8 cellular contexts compared by ENCODE assay signal in the genomic region with DNA sequence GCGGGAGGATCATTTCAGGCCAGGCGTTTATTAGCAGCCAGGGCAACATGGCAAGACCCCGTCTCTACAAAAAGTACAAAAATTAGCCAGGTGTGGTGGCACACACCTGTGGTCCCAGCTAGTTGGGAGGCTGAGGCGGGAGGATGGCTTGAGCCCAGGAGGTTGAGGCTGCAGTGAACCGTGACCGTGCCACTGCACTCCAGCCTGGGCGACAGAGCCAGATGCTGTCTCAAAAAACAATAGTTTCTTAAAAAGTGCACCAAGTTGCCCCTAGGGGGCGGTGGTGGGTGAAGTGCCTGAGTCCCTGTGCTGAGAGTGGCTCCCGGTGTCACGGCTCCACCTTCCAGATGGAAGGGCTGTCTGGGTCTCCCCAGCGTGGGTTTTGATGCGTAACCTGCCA.
DNase-seq lines count a peak whose midpoint lies in the region; ATAC-seq and TF ChIP-seq lines count a peak whose summit lies in the region.
"Not testable (repeated sequence)": the region's sequence is repeated elsewhere in the genome, so short reads cannot be mapped to it uniquely, and the experiment has no call there.

No MANE protein-coding gene starts in this region.

- not testable (repeated sequence) for BruUV-seq in Caco-2 (replicated peaks; lab: Mats Ljungman, UMichigan)

- H3K27ac ChIP-seq in adrenal gland (peak overlapping the region in 3 of 5 donors; percentile 40 to 57 (median 57)), cardiac muscle cell (peak overlapping the region; percentile 72)
- not testable (repeated sequence) for H3K27ac ChIP-seq in neural progenitor cell

- not testable (repeated sequence) for H3K9me3 ChIP-seq in Caco-2; adrenal gland (replicated peaks in 1 of 3); cardiac muscle cell (ENCODE audit: low read depth); neural progenitor cell (ENCODE audit: low read depth)

- DNase-seq in Caco-2 (peak; percentile 61 to 73), HuH-7 (ENCODE audit: low spot score) (peak; percentile 69), NOMO-1 treated with DMSO at 0.1 percent for 48 hours (lab: John Stamatoyannopoulos, UW; ENCODE audit: unreplicated experiment) (peak; percentile 24), adrenal gland (peak in 6 of 7 donors; percentile 57 to 85 (median 74)), cardiac muscle cell (ENCODE audit: low read depth in 1 of 2, low spot score in 1 of 2) (peak; percentile 58 to 66), neural progenitor cell (ENCODE audit: low spot score) (peak; percentile 84)
- peak; percentile 36 for DNase-seq in stimulated activated CD8-positive, alpha-beta memory T cell treated with anti-CD3 and anti-CD28 coated beads, Interleukin-7, amount 100 ng/mL, for 24 hours (ENCODE audit: low read depth)

- H3K4me1 ChIP-seq in Caco-2: not testable (repeated sequence)
- H3K4me1 ChIP-seq in adrenal gland (replicated peaks in 1 of 2) (peaks cover 8 to 28% of the 10 kb centered on the region in 2 donors), cardiac muscle cell (ENCODE audit: low read depth) (peaks cover 12% of the 10 kb centered on the region), neural progenitor cell (peaks cover 15% of the 10 kb centered on the region)

- intact Hi-C loops in Caco-2 (cut with micrococcal nuclease; ENCODE audit: unreplicated experiment): not testable (repeated sequence)
- intact Hi-C loops in adrenal gland (cut with DNase I): loop anchor here in 1 of 2 donors (5.0 to 10.0 kb wide), 2 partner anchors 55 to 162 kb away; partner anchors contain the start of gene PLIN3

- not testable (repeated sequence) for H3K36me3 Mint-ChIP-seq in Caco-2 (ENCODE audit: insufficient read depth, unreplicated experiment); neural progenitor cell

- TF ChIP-seq POLR2A in adrenal gland (IDR thresholded peaks at IDR 0.05): not testable (repeated sequence)

- not testable (repeated sequence) for H3K4me3 Mint-ChIP-seq in Caco-2 (ENCODE audit: unreplicated experiment); neural progenitor cell

- not testable (repeated sequence) for H3K36me3 ChIP-seq in Caco-2 (ENCODE audit: control insufficient read depth, insufficient read depth, low read length); cardiac muscle cell; neural progenitor cell
- H3K36me3 ChIP-seq in adrenal gland (replicated peaks in 1 of 2): peaks cover 0 to 19% of the 10 kb centered on the region in 2 donors

- H3K27ac Mint-ChIP-seq in Caco-2 (ENCODE audit: unreplicated experiment); neural progenitor cell: not testable (repeated sequence)

- H3K9me3 Mint-ChIP-seq in Caco-2 (ENCODE audit: unreplicated experiment); neural progenitor cell: not testable (repeated sequence)

- 70 to 77% (median 73%) methylated on average over 10 to 12 of the region's 12 CpGs for WGBS in adrenal gland, 4 donors

- not testable (repeated sequence) for H3K27me3 ChIP-seq in Caco-2 (replicated peaks; ENCODE audit: control insufficient read depth, insufficient read depth, low read length); adrenal gland; cardiac muscle cell; neural progenitor cell

- H3K4me2 ChIP-seq in neural progenitor cell: not testable (repeated sequence)

- peaks cover 82% of the 10 kb centered on the region for H4K20me1 ChIP-seq in neural progenitor cell (ENCODE audit: low read depth)

- CTCF ChIA-PET in Caco-2 (lab: Charles Lee): interaction anchor here (2.4 to 3.0 kb wide), 2 partner anchors 28 to 157 kb away, joined by 11 to 21 read pairs; no protein-coding TSS in a partner anchor

- H3K9ac ChIP-seq in neural progenitor cell: not testable (repeated sequence)

- H2AFZ ChIP-seq in neural progenitor cell (replicated peaks): not testable (repeated sequence)

- not testable (repeated sequence) for H3K27me3 Mint-ChIP-seq in Caco-2 (ENCODE audit: insufficient read depth, unreplicated experiment); neural progenitor cell (ENCODE audit: insufficient read depth, low read depth)

- H3F3A ChIP-seq in neural progenitor cell (ENCODE audit: low read depth): peaks cover 11% of the 10 kb centered on the region

- peak; percentile 39 to 49 for ATAC-seq in activated CD4-positive, CD25-positive, alpha-beta regulatory T cell treated with anti-CD3 and anti-CD28 coated beads, Interleukin-2, amount 50 U/mL, for 24 hours

- H3K4me3 ChIP-seq in Caco-2 (ENCODE audit: low read depth, low read length); adrenal gland; cardiac muscle cell; neural progenitor cell: not testable (repeated sequence)

- peaks cover 66% of the 10 kb centered on the region for H3K79me2 ChIP-seq in neural progenitor cell (ENCODE audit: low read depth)

- H3K4me1 Mint-ChIP-seq in Caco-2 (ENCODE audit: low read depth, unreplicated experiment): not testable (repeated sequence)
- H3K4me1 Mint-ChIP-seq in neural progenitor cell: peaks cover 19% of the 10 kb centered on the region

- TF ChIP-seq CTCF in Caco-2 (IDR thresholded peaks at IDR 0.05; ENCODE audit: insufficient read depth in 1 of 2, low read depth in 1 of 2, low read length in 1 of 2, severe bottlenecking in 1 of 2, unreplicated experiment in 1 of 2) (peak; percentile 53 to 67), adrenal gland (IDR thresholded peaks at IDR 0.05) (peak; percentile 40 to 61 (median 58)), cardiac muscle cell (IDR thresholded peaks at IDR 0.05; ENCODE audit: low read depth, low read length) (peak; percentile 67), neural progenitor cell (IDR thresholded peaks at IDR 0.05) (peak; percentile 68)

- POLR2A ChIA-PET in Caco-2 (lab: Charles Lee): not testable (repeated sequence)

Comparison
In these comparisons a context has a peak if more than half of its experiments do, and no peak if none do; other contexts are left out.
1. DNase-seq: peak in every context shown above with its lines; median percentile 84 in neural progenitor cell; 74 in adrenal gland; 69 in HuH-7; 67 in Caco-2; 62 in cardiac muscle cell; 36 in stimulated activated CD8-positive, alpha-beta memory T cell treated with anti-CD3 and anti-CD28 coated beads, Interleukin-7, amount 100 ng/mL, for 24 hours; 24 in NOMO-1 treated with DMSO at 0.1 percent for 48 hours.